In the genomic region with DNA sequence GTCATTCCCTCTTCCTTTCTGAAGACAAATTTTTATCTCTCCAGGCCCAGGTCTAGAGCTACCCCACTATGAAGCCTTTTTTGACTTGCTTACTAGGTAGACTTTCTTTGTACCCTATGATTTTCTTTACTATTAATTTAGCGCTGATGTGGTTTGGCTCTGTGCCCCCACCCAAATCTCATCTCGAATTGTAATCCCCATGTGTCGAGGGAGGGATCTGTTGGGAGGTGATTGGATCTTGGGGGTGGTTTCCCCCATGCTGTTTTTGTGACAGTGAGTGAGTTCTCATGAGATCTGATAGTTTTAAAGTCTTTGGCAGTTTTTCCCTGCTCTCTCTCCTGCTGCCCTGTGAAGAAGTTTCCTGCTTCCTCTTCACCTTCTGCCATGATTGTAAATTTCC, we compare ENCODE assay signal across 15 cellular contexts.
"Had no signal": no experiment of that assay in that cellular context is flagged by ENCODE, and none has a peak within 500 bp of the region (broad histone marks: within the 10 kb centered on the region; RNA-seq: fewer than 3 reads in every experiment).

No MANE protein-coding gene starts in this region.

- H3K9me3 Mint-ChIP-seq: activated naive CD4-positive, alpha-beta T cell treated with anti-CD3 and anti-CD28 coated beads, Interleukin-2, amount 50 U/mL, for 72 hours; neural crest cell had no signal

- ATAC-seq: activated naive CD4-positive, alpha-beta T cell treated with anti-CD3 and anti-CD28 coated beads, Interleukin-2, amount 50 U/mL, for 72 hours; foreskin keratinocyte; left cardiac atrium; pancreas had no signal

- H3K4me1 ChIP-seq: breast epithelium had no signal

- H3K9me3 ChIP-seq: breast epithelium, pancreas, vagina had no signal

- H3K27me3 ChIP-seq: breast epithelium, pancreas, vagina had no signal

- H3K4me3 ChIP-seq: breast epithelium, pancreas, vagina had no signal

- DNase-seq: activated CD4-positive, alpha-beta T cell treated with anti-CD3 and anti-CD28 coated beads, Interleukin-2, amount 50 U/mL, for 1 hour; activated T-cell treated with anti-CD3 and anti-CD28 coated beads for 4 hours; anterior cingulate cortex; foreskin keratinocyte; head of caudate nucleus; left cardiac atrium; pancreas; retina; stimulated activated CD4-positive, alpha-beta T cell treated with anti-CD3 and anti-CD28 coated beads, Interleukin-15, amount 100 ng/mL, for 24 hours; stimulated activated CD4-positive, alpha-beta T cell treated with anti-CD3 and anti-CD28 coated beads, Interleukin-4, amount 100 ng/mL, for 24 hours had no signal

- H3K27ac Mint-ChIP-seq: activated T-helper 2 cell treated with anti-CD3 and anti-CD28 coated beads, Interferon-gamma antibody, Interleukin-2, Interleukin-4, amounts not matched to agents 10 μg/mL and 5 μg/mL and 100 μg/mL, durations not matched to agents 14 hours and 24 hours and 36 hours had no signal

- H3K4me3 Mint-ChIP-seq: neural crest cell had no signal

- H3K27ac ChIP-seq: breast epithelium, foreskin keratinocyte, pancreas, vagina had no signal

- H3K36me3 ChIP-seq: breast epithelium, pancreas, vagina had no signal
